In the genomic region with DNA sequence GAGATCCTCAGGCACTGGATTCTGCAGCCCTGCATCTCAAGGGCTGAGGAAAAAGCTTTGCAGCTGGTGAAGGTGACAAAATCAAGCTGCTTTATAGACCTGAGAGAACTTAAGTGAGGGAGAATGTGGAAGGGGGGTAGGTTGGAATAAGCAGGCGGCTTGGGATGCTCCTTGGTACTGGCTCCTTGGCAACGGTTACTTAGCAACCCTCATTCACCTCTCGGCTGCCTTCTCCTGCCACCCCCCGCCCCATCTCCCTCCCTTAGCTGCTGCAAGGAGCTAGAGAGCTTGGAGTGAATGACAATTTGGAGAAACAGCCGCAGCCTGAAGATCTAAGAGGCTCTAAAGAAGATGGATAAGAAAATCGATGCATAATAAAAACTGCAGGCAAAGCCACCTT, we compare ENCODE assay signal across 19 cellular contexts. TPM values are rescaled to one million over a fixed set of nuclear protein-coding genes. Genes with fewer than 3 reads are reported as not detected.
A peak's percentile ranks its signal among the peaks of the same experiment; 100 is the strongest.
DNase-seq lines count a peak whose midpoint lies in the region; ATAC-seq and TF ChIP-seq lines count a peak whose summit lies in the region.
"Had no signal": no experiment of that assay in that cellular context is flagged by ENCODE, and none has a peak within 500 bp of the region (broad histone marks: within the 10 kb centered on the region; RNA-seq: fewer than 3 reads in every experiment).

No MANE protein-coding gene starts in this region.

- peaks cover 8% of the 10 kb centered on the region for H3K27me3 Mint-ChIP-seq in brain

- H3K4me3 Mint-ChIP-seq in brain, result peak overlapping the region in 3 of 5 experiments; percentile 18 to 48 (median 23)
- H3K4me3 Mint-ChIP-seq: CD14-positive monocyte had no signal

- TF ChIP-seq CTCF in brain (conservative IDR thresholded peaks at IDR 0.05), result no peak

- H3K36me3 Mint-ChIP-seq in brain, result no peaks in the 10 kb centered on the region
- H3K36me3 Mint-ChIP-seq: CD14-positive monocyte had no signal

- in situ Hi-C loops in G401 (cut with HindIII; ENCODE audit: low sequenced_read_pairs), result loop anchor here (5.0 kb wide), 1 partner anchor 36 kb away; no protein-coding TSS in a partner anchor

- peak overlapping the region in 1 of 5 experiments; percentile 74 for H3K27ac Mint-ChIP-seq in brain
- H3K27ac Mint-ChIP-seq: CD14-positive monocyte had no signal

- intact Hi-C loops in Right ventricle myocardium superior (cut with DNase I), result no loop called here

- H3K9me3 Mint-ChIP-seq in brain, result no peaks in the 10 kb centered on the region
- H3K9me3 Mint-ChIP-seq: CD14-positive monocyte had no signal

- H3K4me1 Mint-ChIP-seq in brain, result peaks cover 17% of the 10 kb centered on the region
- H3K4me1 Mint-ChIP-seq: CD14-positive monocyte had no signal

- ATAC-seq in GM19035 (IDR thresholded peaks at IDR 0.05; ENCODE audit: unreplicated experiment), result no peak
- ATAC-seq in Right ventricle myocardium superior (ENCODE audit: poor library complexity), result no peak
- no peak for ATAC-seq in HG03457 (IDR thresholded peaks at IDR 0.05; ENCODE audit: unreplicated experiment)
- ATAC-seq: A549, HepG2 had no signal

- DNase-seq in G401 (ENCODE audit: low spot score) (peak; percentile 54), NCI-H2227 (lab: John Stamatoyannopoulos, UW; ENCODE audit: unreplicated experiment) (peak; percentile 79), midbrain (lab: John Stamatoyannopoulos, UW) (peak; percentile 17), Right ventricle myocardium superior (no peak), NCI-H128 (lab: John Stamatoyannopoulos, UW; ENCODE audit: unreplicated experiment) (no peak)
- DNase-seq: Caco-2, GDM1, MM.1S, NCI-H1436 treated with DMSO at 0.1 percent for 48 hours, NCI-H2081 treated with DMSO at 0.1 percent for 48 hours, NCI-H446, SHP77 treated with DMSO at 0.1 percent for 48 hours had no signal

RNA-seq across cellular contexts. Expression of gene CISTR, which starts 44.1 kb away (rescaled TPM):
- total RNA-seq in G401 (2014; rRNA removed; shearing (Covaris generic)), result not detected in 2 replicates
- polyA plus RNA-seq in brain (ENCODE audit: insufficient read depth, low read depth, low replicate concordance), result not detected
- 0.83 TPM for total RNA-seq in Right ventricle myocardium superior
- total RNA-seq: Caco-2, H4, HepG2 had no signal
- polyA plus RNA-seq: A549, CD14-positive monocyte, HepG2 had no signal

Comparison
In these comparisons a context has a peak if more than half of its experiments do, and no peak if none do; other contexts are left out.
1. DNase-seq: peak in G401 (single experiment), NCI-H2227 (single experiment) and midbrain (single experiment); none in Right ventricle myocardium superior (single experiment) and NCI-H128 (single experiment).